24 cellular contexts compared by ENCODE assay signal in the genomic region with DNA sequence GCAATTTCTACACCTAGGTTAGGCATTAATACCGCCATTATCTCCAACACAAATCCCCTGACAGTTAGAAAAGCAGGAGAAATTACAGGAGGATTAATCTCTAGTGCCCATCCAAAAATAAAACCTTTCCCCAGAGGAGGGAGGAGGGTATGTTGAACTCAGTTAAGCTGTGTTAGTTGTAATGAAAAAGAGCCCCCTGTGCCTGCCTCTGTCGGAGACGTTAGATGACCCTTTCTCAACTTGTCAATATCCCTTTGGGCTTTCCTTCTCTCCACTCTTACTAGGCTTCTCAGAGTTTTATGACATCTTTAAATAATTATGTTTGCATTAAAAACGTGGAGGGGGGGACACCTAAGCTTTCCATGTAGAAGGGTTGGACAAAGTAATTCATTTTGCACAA.
DNase-seq lines count a peak whose midpoint lies in the region; ATAC-seq, FAIRE-seq and TF ChIP-seq lines count a peak whose summit lies in the region.
"Had no signal": no experiment of that assay in that cellular context is flagged by ENCODE, and none has a peak within 500 bp of the region (broad histone marks: within the 10 kb centered on the region; RNA-seq: fewer than 3 reads in every experiment).

No MANE protein-coding gene starts in this region.

- ATAC-seq in right cardiac atrium (no peak), psoas muscle (no peak)

- DNase-seq in cardiac muscle cell (ENCODE audit: low read depth in 1 of 2, low spot score in 1 of 2) (peak in 1 of 2 donors; percentile 28), right cardiac atrium (no peak), NCI-H82 (lab: John Stamatoyannopoulos, UW) (peak; percentile 82), mesendoderm (no peak), DMS79 (lab: John Stamatoyannopoulos, UW) (no peak), GM19239 (ENCODE audit: insufficient read length, low spot score) (no peak), psoas muscle (no peak)
- DNase-seq: CD8-positive, alpha-beta memory T cell; DMS53; EL; GF-D8; GM23248; HCEC 1CT; NCI-H1417 treated with DMSO at 0.1 percent for 48 hours; NCI-H187; NCI-H226; NCI-H510A treated with DMSO at 0.1 percent for 48 hours; PC-9; RPMI8226; SHP77; T-helper 2 cell had no signal

- WGBS in right cardiac atrium: 62% methylated on average over 4 of the region's 4 CpGs
- no CpG with 5 or more reads among the region's 4 CpGs for WGBS in mesendoderm (ENCODE audit: extremely low coverage, insufficient coverage, low lambda C conversion rate)
- WGBS in psoas muscle, 3 donors: 62 to 68% (median 67%) methylated on average over 4 of the region's 4 CpGs

- H3K79me2 ChIP-seq in mesendoderm (ENCODE audit: control insufficient read depth, insufficient read depth, low read length): no peaks in the 10 kb centered on the region

- H3K18ac ChIP-seq in mesendoderm (ENCODE audit: low read length): peak overlapping the region; percentile 80

- H4K8ac ChIP-seq in mesendoderm (ENCODE audit: low read depth, low read length): no peak overlapping the region

- H3K23ac ChIP-seq in mesendoderm (ENCODE audit: low read length): no peak overlapping the region

- H3K4me3 ChIP-seq in cardiac muscle cell (no peak overlapping the region), right cardiac atrium (ENCODE audit: low read length) (no peak overlapping the region), mesendoderm (ENCODE audit: low read length) (no peak overlapping the region), psoas muscle (no peak overlapping the region)
- H3K4me3 ChIP-seq: GM23248, PC-9 had no signal

- H3K27me3 ChIP-seq in cardiac muscle cell: no peaks in the 10 kb centered on the region
- no peaks in the 10 kb centered on the region for H3K27me3 ChIP-seq in right cardiac atrium (ENCODE audit: control insufficient read depth, insufficient read depth)
- H3K27me3 ChIP-seq in mesendoderm (ENCODE audit: insufficient read depth, low read length, poor library complexity): no peaks in the 10 kb centered on the region
- H3K27me3 ChIP-seq in psoas muscle (ENCODE audit: insufficient read depth in 3 of 3, low read length in 2 of 3): no peaks in the 10 kb centered on the region

- H4K5ac ChIP-seq in mesendoderm (ENCODE audit: low read length): no peak overlapping the region

- H2AK5ac ChIP-seq in mesendoderm (ENCODE audit: low read length): no peak overlapping the region

- H3K4ac ChIP-seq in mesendoderm (ENCODE audit: low read depth, low read length): no peak overlapping the region

- H3K9ac ChIP-seq in mesendoderm (ENCODE audit: low read length): no peak overlapping the region
- H3K9ac ChIP-seq: GM23248 had no signal

- no peak for FAIRE-seq in GM19239 (lab: Jason Lieb, UNC)
- FAIRE-seq: A204.1, D721Med had no signal

- H3K4me1 ChIP-seq in cardiac muscle cell (ENCODE audit: low read depth) (peaks cover 23% of the 10 kb centered on the region), right cardiac atrium (ENCODE audit: control insufficient read depth, insufficient read depth, low read length) (no peaks in the 10 kb centered on the region), mesendoderm (ENCODE audit: control insufficient read depth, low read depth, low read length) (no peaks in the 10 kb centered on the region), psoas muscle (no peaks in the 10 kb centered on the region)

- no peaks in the 10 kb centered on the region for H3K79me1 ChIP-seq in mesendoderm (ENCODE audit: low read length)

- H2BK15ac ChIP-seq in mesendoderm (replicated peaks; ENCODE audit: low read depth): no peak overlapping the region

- no peak overlapping the region for H2BK120ac ChIP-seq in mesendoderm (ENCODE audit: low read depth, low read length)

- no peak overlapping the region for H2BK5ac ChIP-seq in mesendoderm (ENCODE audit: low read length)

- TF ChIP-seq CTCF in cardiac muscle cell (IDR thresholded peaks at IDR 0.05; ENCODE audit: low read depth, low read length): no peak
- TF ChIP-seq CTCF in psoas muscle (IDR thresholded peaks at IDR 0.05): no peak

- intact Hi-C loops in right cardiac atrium (cut with DNase I) (no loop called here), psoas muscle (cut with DNase I) (no loop called here)

- H3K27ac ChIP-seq in cardiac muscle cell: peak overlapping the region; percentile 77
- no peak overlapping the region for H3K27ac ChIP-seq in right cardiac atrium (ENCODE audit: low read length)
- H3K27ac ChIP-seq in mesendoderm (ENCODE audit: low read depth, low read length): no peak overlapping the region
- no peak overlapping the region for H3K27ac ChIP-seq in psoas muscle
- H3K27ac ChIP-seq: C4-2B, GM23248, PC-9 had no signal

- no peaks in the 10 kb centered on the region for H3K36me3 ChIP-seq in cardiac muscle cell
- H3K36me3 ChIP-seq in mesendoderm (ENCODE audit: control insufficient read depth, insufficient read depth, low read length): no peaks in the 10 kb centered on the region
- no peaks in the 10 kb centered on the region for H3K36me3 ChIP-seq in psoas muscle (ENCODE audit: insufficient read depth in 1 of 2, low read depth in 1 of 2)

- no peaks in the 10 kb centered on the region for H3K9me3 ChIP-seq in cardiac muscle cell (ENCODE audit: low read depth)
- no peaks in the 10 kb centered on the region for H3K9me3 ChIP-seq in right cardiac atrium (ENCODE audit: control insufficient read depth, low read length)
- no peaks in the 10 kb centered on the region for H3K9me3 ChIP-seq in psoas muscle

- H3K4me2 ChIP-seq in mesendoderm (ENCODE audit: low read length): no peak overlapping the region
- H3K4me2 ChIP-seq: PC-9 had no signal

- H3K56ac ChIP-seq in mesendoderm (ENCODE audit: low read length): no peak overlapping the region
